Comparison of ENCODE assay signal across 16 cellular contexts in the genomic region with DNA sequence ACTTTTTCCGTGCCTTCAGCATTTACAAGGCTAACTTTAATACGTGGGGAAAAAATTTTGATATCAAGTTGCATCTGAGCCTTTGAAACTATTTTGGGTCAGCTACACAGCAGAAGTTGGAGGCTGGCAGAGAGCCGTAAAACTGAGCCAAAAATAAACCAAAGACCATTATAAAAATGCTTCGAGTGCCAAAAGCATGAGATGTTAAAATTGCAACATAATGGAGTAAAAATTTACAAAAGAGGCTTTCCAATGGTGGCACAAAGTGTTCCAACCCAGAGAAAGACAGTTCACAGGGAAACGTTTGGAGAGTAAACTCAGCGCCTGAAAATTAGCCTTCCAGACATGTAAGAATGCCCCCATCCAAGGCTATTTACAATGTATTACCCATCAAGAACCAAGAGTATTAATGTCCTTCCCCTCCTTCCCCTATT.
DNase-seq lines count a peak whose midpoint lies in the region; ATAC-seq and TF ChIP-seq lines count a peak whose summit lies in the region.
"Had no signal": no experiment of that assay in that cellular context is flagged by ENCODE, and none has a peak within 500 bp of the region (broad histone marks: within the 10 kb centered on the region; RNA-seq: fewer than 3 reads in every experiment).

No MANE protein-coding gene starts in this region.

- in situ Hi-C loops in astrocyte of the spinal cord (cut with HindIII; ENCODE audit: low sequenced_read_pairs): no loop called here

- WGBS in testis, 2 donors: 28 to 39% methylated on average over 6 of the region's 6 CpGs

- TF ChIP-seq POLR2A in testis (IDR thresholded peaks at IDR 0.05): no peak

- H3K9me3 ChIP-seq in testis (no peaks in the 10 kb centered on the region), WERI-Rb-1 (ENCODE audit: severe bottlenecking) (peaks cover 2% of the 10 kb centered on the region)
- H3K9me3 ChIP-seq: colonic mucosa, mucosa of descending colon had no signal

- peaks cover 16% of the 10 kb centered on the region for H3K4me1 ChIP-seq in testis
- H3K4me1 ChIP-seq in foreskin keratinocyte: no peaks in the 10 kb centered on the region
- H3K4me1 ChIP-seq: colonic mucosa had no signal

- ATAC-seq in foreskin keratinocyte: no peak
- ATAC-seq in HG02763 (IDR thresholded peaks at IDR 0.05; ENCODE audit: unreplicated experiment): no peak
- ATAC-seq: activated T-cell treated with anti-CD3 and anti-CD28 coated beads, Interleukin-2, amount 50 U/mL, for 72 hours; mucosa of descending colon had no signal

- peak; percentile 45 for DNase-seq in H4 (ENCODE audit: low spot score)
- peak; percentile 79 for DNase-seq in astrocyte of the spinal cord (ENCODE audit: low read depth, low spot score)
- peak; percentile 49 for DNase-seq in inferior parietal cortex (ENCODE audit: extremely low spot score)
- peak; percentile 66 for DNase-seq in testis
- DNase-seq in foreskin keratinocyte: no peak
- no peak for DNase-seq in WERI-Rb-1
- DNase-seq in iPS-NIHi11 (ENCODE audit: low spot score): no peak
- DNase-seq: activated T-cell treated with anti-CD3 and anti-CD28 coated beads, Interleukin-2, amount 50 U/mL, for 72 hours; colonic mucosa; DMS153; KG1; mucosa of descending colon; NCI-H2227 treated with DMSO at 0.1 percent for 48 hours; stimulated activated naive CD4-positive, alpha-beta T cell had no signal

- TF ChIP-seq CTCF in astrocyte of the spinal cord (IDR thresholded peaks at IDR 0.05; ENCODE audit: low read depth, low read length) (no peak), testis (IDR thresholded peaks at IDR 0.05) (no peak), foreskin keratinocyte (conservative IDR thresholded peaks at IDR 0.05) (no peak), WERI-Rb-1 (IDR thresholded peaks at IDR 0.05; ENCODE audit: low read depth, low read length) (no peak)

- intact Hi-C loops in testis (cut with DNase I; ENCODE audit: low total_unique reads): no loop called here

- peak overlapping the region; percentile 46 to 75 for H3K27ac ChIP-seq in testis
- no peak overlapping the region for H3K27ac ChIP-seq in foreskin keratinocyte
- H3K27ac ChIP-seq in WERI-Rb-1: no peak overlapping the region
- H3K27ac ChIP-seq: colonic mucosa, VCaP had no signal

- no peaks in the 10 kb centered on the region for H3K27me3 ChIP-seq in testis
- no peaks in the 10 kb centered on the region for H3K27me3 ChIP-seq in foreskin keratinocyte
- no peaks in the 10 kb centered on the region for H3K27me3 ChIP-seq in WERI-Rb-1 (ENCODE audit: insufficient read depth, low read depth, severe bottlenecking)
- H3K27me3 ChIP-seq: colonic mucosa had no signal

- H3K4me3 ChIP-seq in astrocyte of the spinal cord (ENCODE audit: low read depth, low read length): no peak overlapping the region
- H3K4me3 ChIP-seq in testis: no peak overlapping the region
- H3K4me3 ChIP-seq in WERI-Rb-1 (ENCODE audit: low read depth, low read length): no peak overlapping the region
- H3K4me3 ChIP-seq: colonic mucosa, mucosa of descending colon had no signal

- H3K36me3 ChIP-seq in testis (ENCODE audit: low read depth, missing control alignments): no peaks in the 10 kb centered on the region
- H3K36me3 ChIP-seq in WERI-Rb-1: no peaks in the 10 kb centered on the region
- H3K36me3 ChIP-seq: colonic mucosa had no signal

Comparison
In these comparisons a context has a peak if more than half of its experiments do, and no peak if none do; other contexts are left out.
1. DNase-seq: peak in H4 (single experiment), astrocyte of the spinal cord (single experiment), inferior parietal cortex (single experiment) and testis (single experiment); none in foreskin keratinocyte (0 of 2), WERI-Rb-1 (single experiment) and iPS-NIHi11 (single experiment).
2. H3K27ac ChIP-seq: peak in testis (2 of 2); none in foreskin keratinocyte (single experiment) and WERI-Rb-1 (single experiment).